1 cellular context compared by ENCODE assay signal in the genomic region with DNA sequence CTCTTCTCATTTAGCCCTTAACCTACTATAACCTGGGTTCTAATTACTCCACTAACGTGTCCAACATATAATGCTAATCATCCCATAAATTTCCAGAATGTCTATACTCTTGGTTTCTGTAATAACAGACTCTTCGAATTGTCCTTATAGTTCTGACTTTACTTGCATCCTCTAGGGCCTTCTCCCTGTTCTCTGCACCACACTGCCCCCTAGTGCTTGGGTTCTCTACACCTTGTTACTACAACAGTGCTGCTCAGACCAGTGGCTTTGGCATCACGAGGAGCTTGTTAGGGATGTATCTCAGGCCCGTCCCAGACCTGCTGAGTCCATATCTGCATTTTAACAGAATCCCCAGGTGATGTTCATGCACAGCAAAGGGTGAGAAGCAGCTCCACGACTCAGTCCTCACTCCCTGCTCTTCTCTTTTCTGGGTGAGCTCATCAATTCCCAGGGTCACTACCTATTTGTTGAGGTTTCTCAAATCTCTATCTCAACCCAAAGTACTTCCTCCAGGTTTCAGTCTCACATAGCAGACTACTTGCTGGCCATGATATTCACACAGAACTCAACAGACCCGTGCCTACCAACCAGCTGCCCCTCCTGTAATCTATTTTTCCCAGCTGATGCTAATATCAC.
A peak's percentile ranks its signal among the peaks of the same experiment; 100 is the strongest.
TF ChIP-seq lines count a peak whose summit lies in the region.

No MANE protein-coding gene starts in this region.

TF ChIP-seq in GM12878, 131 proteins besides CTCF, POLR2A, EP300 and RAD21 (continued from another document):
- TF ChIP-seq, protein P1, sequence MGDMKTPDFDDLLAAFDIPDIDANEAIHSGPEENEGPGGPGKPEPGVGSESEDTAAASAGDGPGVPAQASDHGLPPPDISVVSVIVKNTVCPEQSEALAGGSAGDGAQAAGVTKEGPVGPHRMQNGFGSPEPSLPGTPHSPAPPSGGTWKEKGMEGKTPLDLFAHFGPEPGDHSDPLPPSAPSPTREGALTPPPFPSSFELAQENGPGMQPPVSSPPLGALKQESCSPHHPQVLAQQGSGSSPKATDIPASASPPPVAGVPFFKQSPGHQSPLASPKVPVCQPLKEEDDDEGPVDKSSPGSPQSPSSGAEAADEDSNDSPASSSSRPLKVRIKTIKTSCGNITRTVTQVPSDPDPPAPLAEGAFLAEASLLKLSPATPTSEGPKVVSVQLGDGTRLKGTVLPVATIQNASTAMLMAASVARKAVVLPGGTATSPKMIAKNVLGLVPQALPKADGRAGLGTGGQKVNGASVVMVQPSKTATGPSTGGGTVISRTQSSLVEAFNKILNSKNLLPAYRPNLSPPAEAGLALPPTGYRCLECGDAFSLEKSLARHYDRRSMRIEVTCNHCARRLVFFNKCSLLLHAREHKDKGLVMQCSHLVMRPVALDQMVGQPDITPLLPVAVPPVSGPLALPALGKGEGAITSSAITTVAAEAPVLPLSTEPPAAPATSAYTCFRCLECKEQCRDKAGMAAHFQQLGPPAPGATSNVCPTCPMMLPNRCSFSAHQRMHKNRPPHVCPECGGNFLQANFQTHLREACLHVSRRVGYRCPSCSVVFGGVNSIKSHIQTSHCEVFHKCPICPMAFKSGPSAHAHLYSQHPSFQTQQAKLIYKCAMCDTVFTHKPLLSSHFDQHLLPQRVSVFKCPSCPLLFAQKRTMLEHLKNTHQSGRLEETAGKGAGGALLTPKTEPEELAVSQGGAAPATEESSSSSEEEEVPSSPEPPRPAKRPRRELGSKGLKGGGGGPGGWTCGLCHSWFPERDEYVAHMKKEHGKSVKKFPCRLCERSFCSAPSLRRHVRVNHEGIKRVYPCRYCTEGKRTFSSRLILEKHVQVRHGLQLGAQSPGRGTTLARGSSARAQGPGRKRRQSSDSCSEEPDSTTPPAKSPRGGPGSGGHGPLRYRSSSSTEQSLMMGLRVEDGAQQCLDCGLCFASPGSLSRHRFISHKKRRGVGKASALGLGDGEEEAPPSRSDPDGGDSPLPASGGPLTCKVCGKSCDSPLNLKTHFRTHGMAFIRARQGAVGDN (IDR thresholded peaks at IDR 0.05): no peak
- TF ChIP-seq RAD51 (IDR thresholded peaks at IDR 0.05): no peak
- peak; percentile 78 for TF ChIP-seq SMC3 (IDR thresholded peaks at IDR 0.05; ENCODE audit: borderline replicate concordance, low read length)
- TF ChIP-seq CBFB (IDR thresholded peaks at IDR 0.05; ENCODE audit: low read depth): 0 out of 2 replicates have a peak, but pooled peaks have one; percentile 19
- TF ChIP-seq CHD1 (IDR thresholded peaks at IDR 0.05; ENCODE audit: low read depth, low read length): no peak
TF ChIP-seq in GM12878: peak in this region for 2.
